ENCODE assay signal across 37 cellular contexts in the genomic region with DNA sequence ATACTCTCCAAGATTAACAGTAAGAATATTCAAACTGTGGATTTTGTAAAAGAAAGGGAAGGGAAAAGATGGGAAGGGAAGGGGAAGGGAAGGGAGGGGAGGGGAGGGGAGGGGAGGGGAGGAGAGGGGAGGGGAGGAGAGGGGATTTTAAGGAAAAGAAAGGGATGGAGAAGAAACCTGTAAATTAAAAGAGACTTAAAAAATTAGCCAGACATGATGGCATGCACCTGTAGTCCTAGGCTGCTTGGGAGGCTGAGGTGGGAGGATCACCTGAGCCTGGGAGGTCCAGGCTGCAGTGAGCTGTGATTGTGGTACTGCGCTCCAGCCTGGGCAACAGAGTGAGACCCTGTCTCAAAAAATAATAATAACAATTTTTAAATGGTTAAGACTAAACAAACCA.
DNase-seq lines count a peak whose midpoint lies in the region; ATAC-seq, FAIRE-seq and TF ChIP-seq lines count a peak whose summit lies in the region.
"Had no signal": no experiment of that assay in that cellular context is flagged by ENCODE, and none has a peak within 500 bp of the region (broad histone marks: within the 10 kb centered on the region; RNA-seq: fewer than 3 reads in every experiment).

No MANE protein-coding gene starts in this region.

- no peak overlapping the region for H2AFZ ChIP-seq in HepG2 (ENCODE audit: low read length)
- H2AFZ ChIP-seq in IMR-90 (replicated peaks; ENCODE audit: low read length, poor library complexity): no peak overlapping the region
- no peak overlapping the region for H2AFZ ChIP-seq in K562 (ENCODE audit: low read depth, low read length)
- H2AFZ ChIP-seq in mammary epithelial cell (ENCODE audit: low read depth, low read length): no peak overlapping the region

- H3K9me1 ChIP-seq in IMR-90 (ENCODE audit: insufficient read depth, low read length) (peaks cover 2% of the 10 kb centered on the region; the same call in 1 of the 2 replicates), K562 (ENCODE audit: control insufficient read depth, insufficient read depth, low read length) (no peaks in the 10 kb centered on the region)

- no peak overlapping the region for H2BK15ac ChIP-seq in IMR-90 (ENCODE audit: low read depth, low read length)

- no peak overlapping the region for H4K8ac ChIP-seq in IMR-90 (ENCODE audit: low read depth in 2 of 2, low read length in 2 of 2)

- no peaks in the 10 kb centered on the region for H4K20me1 ChIP-seq in HepG2 (ENCODE audit: insufficient read depth, low read length)
- no peaks in the 10 kb centered on the region for H4K20me1 ChIP-seq in IMR-90 (ENCODE audit: insufficient read depth, low read length)
- no peaks in the 10 kb centered on the region for H4K20me1 ChIP-seq in K562 (replicated peaks; ENCODE audit: control insufficient read depth, insufficient read depth, low read length)
- H4K20me1 ChIP-seq in mammary epithelial cell (ENCODE audit: insufficient read depth, low read length): no peaks in the 10 kb centered on the region
- H4K20me1 ChIP-seq: BLaER1; BLaER1 treated with 17β-estradiol and CSF1 and Interleukin-3, amounts not matched to agents 10 nM and 100 nM had no signal

- H3K14ac ChIP-seq in IMR-90 (replicated peaks; ENCODE audit: low read depth, low read length): no peak overlapping the region

- dilution Hi-C loops in IMR-90 (cut with HindIII; ENCODE audit: low sequenced_read_pairs, unreplicated experiment) (no loop called here), mammary epithelial cell (cut with HindIII; ENCODE audit: low sequenced_read_pairs) (no loop called here)

- H3K27ac Mint-ChIP-seq in WTC11: no peak overlapping the region
- H3K27ac Mint-ChIP-seq: B cell; CD14-positive monocyte; CD4-positive, alpha-beta T cell; CD4-positive, CD25-positive, alpha-beta regulatory T cell; CD8-positive, alpha-beta memory T cell; CD8-positive, alpha-beta T cell had no signal

- H2BK5ac ChIP-seq in IMR-90 (ENCODE audit: low read depth, low read length, poor library complexity, severe bottlenecking): no peak overlapping the region

- peak overlapping the region; percentile 52; the same call in 1 of the 2 replicates for H2BK120ac ChIP-seq in IMR-90 (ENCODE audit: low read depth, low read length)

- no peak overlapping the region for H3K56ac ChIP-seq in IMR-90 (ENCODE audit: extremely low read depth, insufficient read depth, low read length)

- H3K18ac ChIP-seq in IMR-90 (ENCODE audit: low read depth, low read length): no peak overlapping the region

- H3K9ac ChIP-seq in HepG2 (ENCODE audit: insufficient read depth, low read depth, low read length) (no peak overlapping the region), IMR-90 (ENCODE audit: low read depth, low read length) (no peak overlapping the region), K562 (ENCODE audit: insufficient read depth in 1 of 2, low read depth in 2 of 2, low read length in 2 of 2) (no peak overlapping the region), mammary epithelial cell (ENCODE audit: insufficient read depth, low read length) (no peak overlapping the region)
- H3K9ac ChIP-seq: BLaER1; BLaER1 treated with 17β-estradiol and CSF1 and Interleukin-3, amounts not matched to agents 10 nM and 100 nM had no signal

- TF ChIP-seq EP300 in HepG2 (IDR thresholded peaks at IDR 0.05; ENCODE audit: low read depth in 2 of 2, low read length in 2 of 2) (no peak), HepG2 (CRISPR knock-in tag; IDR thresholded peaks at IDR 0.05; ENCODE audit: borderline replicate concordance) (no peak), K562 (IDR thresholded peaks at IDR 0.05; ENCODE audit: low read length) (no peak)

- 0 out of 2 replicates have a peak, but pooled peaks cover 2% of the 10 kb centered on the region for H3K36me3 Mint-ChIP-seq in WTC11
- H3K36me3 Mint-ChIP-seq: CD14-positive monocyte; CD4-positive, alpha-beta memory T cell; CD4-positive, CD25-positive, alpha-beta regulatory T cell; CD8-positive, alpha-beta T cell had no signal

- 38% methylated on average over 1 of the region's 1 CpG for WGBS in HepG2 (ENCODE audit: low lambda C conversion rate)
- 89% methylated on average over 1 of the region's 1 CpG for WGBS in right lobe of liver (ENCODE audit: insufficient coverage, low coverage, low lambda C conversion rate, missing lambda C conversion rate)
- no CpG with 5 or more reads among the region's 1 CpG for WGBS in IMR-90 (ENCODE audit: extremely low coverage in 2 of 2, insufficient read length in 1 of 2), 2 experiments
- WGBS in K562 (ENCODE audit: insufficient coverage, low coverage, missing lambda C conversion rate): 33% methylated on average over 1 of the region's 1 CpG
- no CpG with 5 or more reads among the region's 1 CpG for WGBS in mammary epithelial cell (ENCODE audit: low coverage, missing lambda C conversion rate)

- H3K9me3 ChIP-seq in HepG2 (ENCODE audit: low read length) (no peaks in the 10 kb centered on the region), right lobe of liver (no peaks in the 10 kb centered on the region), IMR-90 (ENCODE audit: control insufficient read depth, insufficient read depth, low read length) (peaks cover 12% of the 10 kb centered on the region), K562 (replicated peaks; ENCODE audit: control insufficient read depth, insufficient read depth, low read depth, low read length) (no peaks in the 10 kb centered on the region), mammary epithelial cell (replicated peaks; ENCODE audit: insufficient read depth, low read length) (no peaks in the 10 kb centered on the region)
- H3K9me3 ChIP-seq: A549; BE2C; BLaER1; BLaER1 treated with 17β-estradiol and CSF1 and Interleukin-3, amounts not matched to agents 10 nM and 100 nM; Caco-2 had no signal

- FAIRE-seq in HepG2 (lab: Jason Lieb, UNC) (no peak), K562 (lab: Jason Lieb, UNC) (no peak)
- FAIRE-seq: A204.1, A549, D721Med had no signal

- no peak overlapping the region for H2BK20ac ChIP-seq in IMR-90 (ENCODE audit: low read depth, low read length)

- TF ChIP-seq CTCF in HepG2 (CRISPR knock-in tag; IDR thresholded peaks at IDR 0.05) (no peak), right lobe of liver (IDR thresholded peaks at IDR 0.05) (no peak), IMR-90 (conservative IDR thresholded peaks at IDR 0.05; ENCODE audit: low read depth, low read length) (no peak), WTC11 (IDR thresholded peaks at IDR 0.05) (no peak), K562 (IDR thresholded peaks at IDR 0.05 in 2 of 3, conservative IDR thresholded peaks at IDR 0.05 in 1 of 3; ENCODE audit: insufficient read depth in 2 of 3, low read depth in 1 of 3, low read length in 3 of 3) (no peak), mammary epithelial cell (conservative IDR thresholded peaks at IDR 0.05 in 1 of 2, IDR thresholded peaks at IDR 0.05 in 1 of 2; ENCODE audit: extremely low read depth in 1 of 2, insufficient read depth in 1 of 2, low read depth in 1 of 2, low read length in 2 of 2) (no peak)

- H3K79me2 ChIP-seq in HepG2 (ENCODE audit: insufficient read depth, low read length): no peaks in the 10 kb centered on the region
- H3K79me2 ChIP-seq in K562 (ENCODE audit: control insufficient read depth, insufficient read depth, low read length): no peaks in the 10 kb centered on the region
- no peaks in the 10 kb centered on the region for H3K79me2 ChIP-seq in mammary epithelial cell (ENCODE audit: insufficient read depth, low read length)

- H3K4me2 ChIP-seq in HepG2 (ENCODE audit: low read depth, low read length) (no peak overlapping the region), IMR-90 (ENCODE audit: low read depth, low read length) (no peak overlapping the region), K562 (ENCODE audit: insufficient read depth, low read length) (no peak overlapping the region), mammary epithelial cell (ENCODE audit: insufficient read depth, low read depth, low read length) (no peak overlapping the region)
- H3K4me2 ChIP-seq: A549; BLaER1; BLaER1 treated with 17β-estradiol and CSF1 and Interleukin-3, amounts not matched to agents 10 nM and 100 nM had no signal

- H3K4ac ChIP-seq in IMR-90 (ENCODE audit: low read depth, low read length): peak overlapping the region; percentile 77; the same call in 1 of the 2 replicates

- no peak for TF ChIP-seq POLR2A in HepG2 (IDR thresholded peaks at IDR 0.05; ENCODE audit: insufficient read depth in 1 of 2, low read depth in 2 of 2, low read length in 2 of 2)
- TF ChIP-seq POLR2A in right lobe of liver (IDR thresholded peaks at IDR 0.05): no peak
- no peak for TF ChIP-seq POLR2A in IMR-90 (IDR thresholded peaks at IDR 0.05; ENCODE audit: low read depth, low read length)
- TF ChIP-seq POLR2A in K562 (conservative IDR thresholded peaks at IDR 0.05): no peak

- CTCF ChIA-PET in HepG2 (lab: Yijun Ruan, JAX; ENCODE audit: low intra/inter-chr PET ratio, low total read pairs) (no interaction called here), IMR-90 (lab: Yijun Ruan, JAX) (no interaction called here), WTC11 (lab: Charles Lee) (no interaction called here), K562 (lab: Yijun Ruan, JAX; ENCODE audit: low intra/inter-chr PET ratio) (no interaction called here), mammary epithelial cell (lab: Charles Lee; ENCODE audit: low non-redundant PET) (no interaction called here)

- H3K27ac ChIP-seq in HepG2 (ENCODE audit: extremely low read length, insufficient read depth, low read length) (no peak overlapping the region), right lobe of liver (no peak overlapping the region), IMR-90 (ENCODE audit: insufficient read depth, low read length) (no peak overlapping the region), K562 (ENCODE audit: extremely low read depth, low read depth, low read length) (no peak overlapping the region), mammary epithelial cell (ENCODE audit: insufficient read depth, low read depth, low read length) (no peak overlapping the region)
- H3K27ac ChIP-seq: 22Rv1; A549; BLaER1; BLaER1 treated with 17β-estradiol and CSF1 and Interleukin-3, amounts not matched to agents 10 nM and 100 nM; C4-2B had no signal

- no peak for TF ChIP-seq RAD21 in HepG2 (CRISPR knock-in tag; IDR thresholded peaks at IDR 0.05)
- TF ChIP-seq RAD21 in IMR-90 (IDR thresholded peaks at IDR 0.05; ENCODE audit: low read length): no peak
- no peak for TF ChIP-seq RAD21 in K562 (CRISPR knock-in tag; conservative IDR thresholded peaks at IDR 0.05 in 1 of 2, IDR thresholded peaks at IDR 0.05 in 1 of 2)

- H2AK5ac ChIP-seq in IMR-90 (ENCODE audit: low read depth, low read length): peak overlapping the region; percentile 76; the same call in 1 of the 2 replicates

- intact Hi-C loops in HepG2 (cut with micrococcal nuclease; ENCODE audit: unreplicated experiment): no loop called here
- intact Hi-C loops in right lobe of liver (cut with DNase I): no loop called here
- intact Hi-C loops in IMR-90 (cut with micrococcal nuclease): no loop called here
- intact Hi-C loops in K562 (cut with micrococcal nuclease): no loop called here
- intact Hi-C loops in mammary epithelial cell (cut with micrococcal nuclease): no loop called here

- H3K36me3 ChIP-seq in HepG2 (replicated peaks in 1 of 2; ENCODE audit: control insufficient read depth in 1 of 2, insufficient read depth in 2 of 2, low read length in 2 of 2) (no peaks in the 10 kb centered on the region), right lobe of liver (no peaks in the 10 kb centered on the region), IMR-90 (ENCODE audit: control insufficient read depth, insufficient read depth, low read length) (no peaks in the 10 kb centered on the region), K562 (ENCODE audit: control insufficient read depth, insufficient read depth, low read length) (no peaks in the 10 kb centered on the region), mammary epithelial cell (ENCODE audit: insufficient read depth, low read length) (no peaks in the 10 kb centered on the region)
- H3K36me3 ChIP-seq: BE2C; BLaER1; BLaER1 treated with 17β-estradiol and CSF1 and Interleukin-3, amounts not matched to agents 10 nM and 100 nM had no signal

- DNase-seq in HepG2 (ENCODE audit: low spot score): no peak
- DNase-seq in right lobe of liver: no peak
- no peak for DNase-seq in IMR-90
- no peak for DNase-seq in WTC11 (ENCODE audit: low spot score)
- DNase-seq in K562 (ENCODE audit: extremely low read depth in 1 of 4, low spot score in 3 of 4): no peak
- DNase-seq in HUDEP-2 (lab: John Stamatoyannopoulos, UW; ENCODE audit: unreplicated experiment in 76 of 76): no peak
- no peak for DNase-seq in G401 (ENCODE audit: low spot score)
- DNase-seq in mammary epithelial cell: no peak
- DNase-seq: 8988T; ACHN; AML-193; BE2C; C1 segment of cervical spinal cord; Caco-2; Calu3; CD4-positive, alpha-beta memory T cell; CD4-positive, alpha-beta T cell; CD4-positive, CD25-positive, alpha-beta regulatory T cell; CD8-positive, alpha-beta memory T cell; CD8-positive, alpha-beta T cell; COR-L47; DMS 273 treated with DMSO at 0.1 percent for 48 hours; DMS153; DMS53; DMS79; DMS79 treated with DMSO at 0.1 percent for 48 hours; DND-41; EL had no signal

- no peak overlapping the region for H2AK9ac ChIP-seq in IMR-90 (replicated peaks; ENCODE audit: low read depth, low read length, poor library complexity)

- H3K4me3 Mint-ChIP-seq in WTC11: no peak overlapping the region
- H3K4me3 Mint-ChIP-seq: B cell; CD14-positive monocyte; CD4-positive, alpha-beta memory T cell; CD4-positive, alpha-beta T cell; CD4-positive, CD25-positive, alpha-beta regulatory T cell; CD8-positive, alpha-beta memory T cell; CD8-positive, alpha-beta T cell had no signal

- H3K4me1 ChIP-seq in HepG2 (ENCODE audit: insufficient read depth, low read length) (no peaks in the 10 kb centered on the region), right lobe of liver (no peaks in the 10 kb centered on the region), IMR-90 (ENCODE audit: control insufficient read depth, insufficient read depth, low read length) (peaks cover 12% of the 10 kb centered on the region), K562 (replicated peaks in 1 of 2; ENCODE audit: control insufficient read depth in 2 of 2, insufficient read depth in 2 of 2, low read length in 2 of 2) (no peaks in the 10 kb centered on the region), mammary epithelial cell (ENCODE audit: insufficient read depth, low read length) (peaks cover 15% of the 10 kb centered on the region)
- H3K4me1 ChIP-seq: BE2C; BLaER1; BLaER1 treated with 17β-estradiol and CSF1 and Interleukin-3, amounts not matched to agents 10 nM and 100 nM; Caco-2 had no signal

- no peak overlapping the region for H4K91ac ChIP-seq in IMR-90 (ENCODE audit: insufficient read depth, low read depth, low read length)

- in situ Hi-C loops in HepG2 (cut with HindIII; ENCODE audit: extremely low pct_ligation_motif_present, low pct_unique_long_range_greater_than_20kb): no loop called here
- in situ Hi-C loops in IMR-90 (cut with MboI; ENCODE audit: low sequenced_read_pairs): no loop called here
- in situ Hi-C loops in K562 (cut with MboI): no loop called here
- in situ Hi-C loops in G401 (cut with HindIII; ENCODE audit: low sequenced_read_pairs): no loop called here
- in situ Hi-C loops in mammary epithelial cell (cut with MboI; ENCODE audit: low sequenced_read_pairs in 2 of 2): no loop called here

- H3K4me3 ChIP-seq in HepG2 (replicated peaks in 1 of 3; ENCODE audit: insufficient read depth in 1 of 3, low read depth in 2 of 3, low read length in 3 of 3) (no peak overlapping the region), right lobe of liver (no peak overlapping the region), IMR-90 (ENCODE audit: insufficient read depth, low read depth, low read length) (no peak overlapping the region), K562 (no peak overlapping the region), mammary epithelial cell (replicated peaks in 1 of 3; ENCODE audit: insufficient read depth in 1 of 3, low read depth in 2 of 3, low read length in 3 of 3) (no peak overlapping the region)
- H3K4me3 ChIP-seq: A549; BLaER1; BLaER1 treated with 17β-estradiol and CSF1 and Interleukin-3, amounts not matched to agents 10 nM and 100 nM had no signal

- POLR2A ChIA-PET in HepG2 (lab: Yijun Ruan, JAX) (no interaction called here), IMR-90 (lab: Charles Lee; ENCODE audit: unreplicated experiment) (no interaction called here), WTC11 (lab: Charles Lee) (no interaction called here), K562 (lab: Yijun Ruan, JAX) (no interaction called here)

- BruUV-seq in HepG2 (replicated peaks; lab: Mats Ljungman, UMichigan) (no TSS peak), IMR-90 (replicated peaks; lab: Mats Ljungman, UMichigan) (no TSS peak), K562 (replicated peaks; lab: Mats Ljungman, UMichigan) (no TSS peak), mammary epithelial cell (replicated peaks; lab: Mats Ljungman, UMichigan) (no TSS peak)

- peaks cover 8% of the 10 kb centered on the region; the same call in 1 of the 2 replicates for H3K9me3 Mint-ChIP-seq in WTC11
- H3K9me3 Mint-ChIP-seq: CD4-positive, alpha-beta memory T cell; CD4-positive, alpha-beta T cell; CD8-positive, alpha-beta memory T cell; CD8-positive, alpha-beta T cell had no signal

- peaks cover 12% of the 10 kb centered on the region for H3K4me1 Mint-ChIP-seq in WTC11
- H3K4me1 Mint-ChIP-seq: B cell; CD14-positive monocyte; CD4-positive, CD25-positive, alpha-beta regulatory T cell; CD8-positive, alpha-beta memory T cell had no signal

- H3K23ac ChIP-seq in IMR-90 (ENCODE audit: low read depth, low read length): no peak overlapping the region

- no peaks in the 10 kb centered on the region for H3K79me1 ChIP-seq in IMR-90 (ENCODE audit: low read depth in 1 of 2, low read length in 2 of 2)

- H3K27me3 ChIP-seq in HepG2 (ENCODE audit: control insufficient read depth in 1 of 2, insufficient read depth in 2 of 2, low read length in 2 of 2): no peaks in the 10 kb centered on the region
- no peaks in the 10 kb centered on the region for H3K27me3 ChIP-seq in right lobe of liver
- no peaks in the 10 kb centered on the region for H3K27me3 ChIP-seq in IMR-90 (ENCODE audit: control insufficient read depth, insufficient read depth, low read length)
- H3K27me3 ChIP-seq in K562 (ENCODE audit: control insufficient read depth in 2 of 2, insufficient read depth in 2 of 2, low read length in 2 of 2): no peaks in the 10 kb centered on the region; a peak in 1 of 5 replicates
- no peaks in the 10 kb centered on the region for H3K27me3 ChIP-seq in mammary epithelial cell (ENCODE audit: insufficient read depth, low read length)
- H3K27me3 ChIP-seq: BE2C; BLaER1; BLaER1 treated with 17β-estradiol and CSF1 and Interleukin-3, amounts not matched to agents 10 nM and 100 nM had no signal

- H4K5ac ChIP-seq in IMR-90 (ENCODE audit: low read depth, low read length): 0 out of 2 replicates have a peak overlapping the region, but pooled peaks have one; percentile 42

- H3K27me3 Mint-ChIP-seq in WTC11 (ENCODE audit: low read depth): no peaks in the 10 kb centered on the region

- ATAC-seq in HepG2 (no peak), right lobe of liver (no peak), IMR-90 (ENCODE audit: low read depth) (no peak), WTC11 (no peak), K562 (no peak)
- ATAC-seq: A549; CD8-positive, alpha-beta T cell had no signal
